In the genomic region with DNA sequence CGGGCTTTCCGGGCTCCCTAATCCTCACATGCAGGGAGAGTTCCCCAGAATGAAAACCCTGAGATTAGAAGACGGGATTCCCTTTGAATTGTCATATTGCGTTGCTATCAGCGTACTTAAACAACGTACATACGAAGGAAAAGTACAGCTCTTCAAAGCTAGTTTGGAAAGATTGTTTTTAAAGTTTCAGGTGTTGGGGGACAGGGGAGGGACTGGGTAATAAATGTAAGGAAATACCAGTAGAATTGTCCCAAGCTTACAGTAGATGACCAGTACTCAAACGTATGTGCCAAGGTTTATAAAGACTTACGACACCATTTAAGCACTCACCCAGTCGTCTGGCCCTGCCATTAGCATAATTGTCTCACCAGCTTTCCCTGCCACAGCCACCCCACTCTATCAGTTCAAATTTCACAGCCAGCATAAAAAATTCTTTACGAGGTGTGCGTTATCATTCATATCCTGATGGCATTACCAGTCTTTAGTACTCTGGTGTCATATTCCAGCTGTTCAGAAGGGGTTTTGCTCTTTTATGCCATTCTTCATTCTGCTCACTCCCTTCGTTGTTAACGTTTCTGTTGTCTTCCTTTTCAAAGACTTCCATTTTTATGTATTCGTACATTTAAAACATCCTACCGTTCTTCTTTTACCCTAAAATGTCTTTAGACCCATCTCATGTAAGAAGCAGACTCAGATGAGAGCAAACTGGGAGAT, we compare ENCODE assay signal across 8 cellular contexts.
DNase-seq lines count a peak whose midpoint lies in the region; ATAC-seq lines count a peak whose summit lies in the region.

No MANE protein-coding gene starts in this region.

- H3K9me3 Mint-ChIP-seq in activated T-cell treated with anti-CD3 and anti-CD28 coated beads, Interleukin-2, amount 50 U/mL, for 24 hours, result no peaks in the 10 kb centered on the region
- H3K9me3 Mint-ChIP-seq in activated naive CD8-positive, alpha-beta T cell treated with anti-CD3 and anti-CD28 coated beads, Interleukin-2, amount 50 U/mL, for 24 hours, result no peaks in the 10 kb centered on the region
- no peaks in the 10 kb centered on the region for H3K9me3 Mint-ChIP-seq in stimulated activated memory B cell treated with anti-CD40 and anti-IgM and Interleukin-4, amounts not matched to agents 10 μg/mL and 1 μg/mL and 100 μg/mL, for 72 hours

- peak overlapping the region; percentile 95 for H3K27ac Mint-ChIP-seq in activated T-cell treated with anti-CD3 and anti-CD28 coated beads, Interleukin-2, amount 50 U/mL, for 24 hours
- H3K27ac Mint-ChIP-seq in activated naive CD8-positive, alpha-beta T cell treated with anti-CD3 and anti-CD28 coated beads, Interleukin-2, amount 50 U/mL, for 24 hours, result peak overlapping the region; percentile 95
- peak overlapping the region; percentile 93 for H3K27ac Mint-ChIP-seq in stimulated activated memory B cell treated with anti-CD40 and anti-IgM and Interleukin-4, amounts not matched to agents 10 μg/mL and 1 μg/mL and 100 μg/mL, for 72 hours

- H3K27me3 Mint-ChIP-seq in activated T-cell treated with anti-CD3 and anti-CD28 coated beads, Interleukin-2, amount 50 U/mL, for 24 hours, result peaks cover 3% of the 10 kb centered on the region
- H3K27me3 Mint-ChIP-seq in activated naive CD8-positive, alpha-beta T cell treated with anti-CD3 and anti-CD28 coated beads, Interleukin-2, amount 50 U/mL, for 24 hours, result no peaks in the 10 kb centered on the region
- H3K27me3 Mint-ChIP-seq in stimulated activated memory B cell treated with anti-CD40 and anti-IgM and Interleukin-4, amounts not matched to agents 10 μg/mL and 1 μg/mL and 100 μg/mL, for 72 hours, result no peaks in the 10 kb centered on the region

- no peak for ATAC-seq in activated naive CD8-positive, alpha-beta T cell treated with anti-CD3 and anti-CD28 coated beads, Interleukin-2, amount 50 U/mL, for 24 hours
- no peak for ATAC-seq in stimulated activated memory B cell treated with anti-CD40 and anti-IgM and Interleukin-4, amounts not matched to agents 10 μg/mL and 1 μg/mL and 100 μg/mL, for 72 hours
- ATAC-seq in GM21786 (IDR thresholded peaks at IDR 0.05; ENCODE audit: unreplicated experiment), result no peak

- no peaks in the 10 kb centered on the region for H3K9me3 ChIP-seq in iPS-18c (ENCODE audit: control insufficient read depth, insufficient read depth, low read length)

- peak overlapping the region; percentile 95 for H3K4me3 ChIP-seq in iPS-18c (ENCODE audit: insufficient read depth, low read depth, low read length)

- peak overlapping the region; percentile 97 for H3K4me3 Mint-ChIP-seq in activated T-cell treated with anti-CD3 and anti-CD28 coated beads, Interleukin-2, amount 50 U/mL, for 24 hours
- H3K4me3 Mint-ChIP-seq in activated naive CD8-positive, alpha-beta T cell treated with anti-CD3 and anti-CD28 coated beads, Interleukin-2, amount 50 U/mL, for 24 hours, result peak overlapping the region; percentile 92
- H3K4me3 Mint-ChIP-seq in stimulated activated memory B cell treated with anti-CD40 and anti-IgM and Interleukin-4, amounts not matched to agents 10 μg/mL and 1 μg/mL and 100 μg/mL, for 72 hours, result peak overlapping the region; percentile 92

- DNase-seq in activated T-cell treated with anti-CD3 and anti-CD28 coated beads, Interleukin-2, amount 50 U/mL, for 24 hours, result no peak
- no peak for DNase-seq in activated T-cell treated with anti-CD3 and anti-CD28 coated beads, Interleukin-2, amount 50 U/mL, for 48 hours
- DNase-seq in NCI-H2107 (lab: John Stamatoyannopoulos, UW) (peak; percentile 23), ecto neural progenitor cell (ENCODE audit: low spot score) (no peak)
- no peak for DNase-seq in activated naive CD8-positive, alpha-beta T cell treated with anti-CD3 and anti-CD28 coated beads, Interleukin-2, amount 50 U/mL, for 24 hours

- peaks cover 25% of the 10 kb centered on the region for H3K36me3 Mint-ChIP-seq in activated T-cell treated with anti-CD3 and anti-CD28 coated beads, Interleukin-2, amount 50 U/mL, for 24 hours (ENCODE audit: low read depth)
- peaks cover 11% of the 10 kb centered on the region for H3K36me3 Mint-ChIP-seq in activated naive CD8-positive, alpha-beta T cell treated with anti-CD3 and anti-CD28 coated beads, Interleukin-2, amount 50 U/mL, for 24 hours (ENCODE audit: low read depth)
- no peaks in the 10 kb centered on the region for H3K36me3 Mint-ChIP-seq in stimulated activated memory B cell treated with anti-CD40 and anti-IgM and Interleukin-4, amounts not matched to agents 10 μg/mL and 1 μg/mL and 100 μg/mL, for 72 hours

- peaks cover 28% of the 10 kb centered on the region for H3K4me1 Mint-ChIP-seq in activated T-cell treated with anti-CD3 and anti-CD28 coated beads, Interleukin-2, amount 50 U/mL, for 24 hours (ENCODE audit: low read depth)
- H3K4me1 Mint-ChIP-seq in activated naive CD8-positive, alpha-beta T cell treated with anti-CD3 and anti-CD28 coated beads, Interleukin-2, amount 50 U/mL, for 24 hours, result peaks cover 35% of the 10 kb centered on the region
- peaks cover 34% of the 10 kb centered on the region for H3K4me1 Mint-ChIP-seq in stimulated activated memory B cell treated with anti-CD40 and anti-IgM and Interleukin-4, amounts not matched to agents 10 μg/mL and 1 μg/mL and 100 μg/mL, for 72 hours
